8 cellular contexts compared by ENCODE assay signal in the genomic region with DNA sequence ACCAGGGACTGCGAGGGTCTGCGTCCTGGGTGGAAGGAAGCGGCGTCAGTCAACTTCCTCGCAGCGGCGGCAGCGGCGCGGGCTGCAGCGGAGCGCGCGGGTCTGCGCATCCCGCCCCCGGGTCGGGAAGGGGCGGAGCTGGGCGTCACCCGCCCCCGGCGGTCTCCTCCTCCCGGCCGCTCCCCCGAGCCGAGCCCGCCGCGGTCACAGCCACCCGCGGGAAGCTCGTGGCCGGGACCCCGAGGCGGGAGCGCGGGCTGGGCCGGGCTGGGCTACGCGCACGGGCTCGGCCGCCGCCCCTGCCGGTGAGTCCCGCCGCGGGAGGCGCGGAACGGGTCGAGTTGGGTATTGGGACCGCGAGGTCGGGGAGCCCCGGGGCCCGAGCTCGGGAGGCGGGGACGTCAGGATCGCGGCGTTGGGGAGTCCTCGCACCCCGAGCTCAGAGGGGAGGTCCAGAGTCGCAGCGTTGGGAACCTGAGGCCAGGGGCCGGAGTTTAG. TPM values are rescaled to one million over a fixed set of nuclear protein-coding genes. Genes with fewer than 3 reads are reported as not detected.
DNase-seq lines count a peak whose midpoint lies in the region; ATAC-seq and TF ChIP-seq lines count a peak whose summit lies in the region.

A gene with protein sequence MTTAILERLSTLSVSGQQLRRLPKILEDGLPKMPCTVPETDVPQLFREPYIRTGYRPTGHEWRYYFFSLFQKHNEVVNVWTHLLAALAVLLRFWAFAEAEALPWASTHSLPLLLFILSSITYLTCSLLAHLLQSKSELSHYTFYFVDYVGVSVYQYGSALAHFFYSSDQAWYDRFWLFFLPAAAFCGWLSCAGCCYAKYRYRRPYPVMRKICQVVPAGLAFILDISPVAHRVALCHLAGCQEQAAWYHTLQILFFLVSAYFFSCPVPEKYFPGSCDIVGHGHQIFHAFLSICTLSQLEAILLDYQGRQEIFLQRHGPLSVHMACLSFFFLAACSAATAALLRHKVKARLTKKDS (plus strand): TSS at position 207 of the 498 bp plus-strand sequence. CDS start 41,063 bp downstream, outside the sequence.

- 1% methylated on average over 48 to 69 of the region's 69 CpGs for WGBS in lung, 2 donors

- CTCF ChIA-PET in AG04450 (lab: Charles Lee) = interaction anchor here (0.6 to 4.3 kb wide), 5 partner anchors 10 to 98 kb away, joined by 3 to 26 read pairs (median 4); partner anchors contain the start of gene MCM3

- H3K4me3 ChIP-seq in AG04450 (ENCODE audit: low read depth, low read length) (peak within 1 kb of the TSS; percentile 77), duodenal mucosa (ENCODE audit: low read depth in 1 of 2, low read length in 2 of 2) (peak within 1 kb of the TSS; percentile 91 to 97), lung (peak within 1 kb of the TSS; percentile 76)

- H3K27me3 ChIP-seq in AG04450 (ENCODE audit: control insufficient read depth, insufficient read depth, low read length) = no peaks in the 10 kb centered on the region
- no peaks in the 10 kb centered on the region for H3K27me3 ChIP-seq in duodenal mucosa (ENCODE audit: control insufficient read depth in 1 of 2, insufficient read depth in 2 of 2, low read length in 2 of 2)
- H3K27me3 ChIP-seq in lung (ENCODE audit: control insufficient read depth, insufficient read depth) = no peaks in the 10 kb centered on the region

- POLR2A ChIA-PET in AG04450 (lab: Yijun Ruan, JAX) = interaction anchor here (0.6 to 1.6 kb wide), 5 partner anchors 10 to 78 kb away, joined by 3 to 8 read pairs (median 4); partner anchors contain the start of gene MCM3

- H3K27ac ChIP-seq in AG04450 (ENCODE audit: low read depth, low read length) (peak within 1 kb of the TSS; percentile 25), duodenal mucosa (ENCODE audit: low read depth, low read length) (peak within 1 kb of the TSS; percentile 68), lung (ENCODE audit: low read depth in 1 of 2, low read length in 1 of 2) (peak within 1 kb of the TSS; percentile 78 to 85)

- H3K9ac ChIP-seq in duodenal mucosa (ENCODE audit: low read depth in 1 of 2, low read length in 2 of 2) = peak within 1 kb of the TSS; percentile 90 to 97

- ATAC-seq in GM18870 (IDR thresholded peaks at IDR 0.05; ENCODE audit: unreplicated experiment) (peak; percentile 48), HG03097 (IDR thresholded peaks at IDR 0.05; ENCODE audit: low FRiP score, unreplicated experiment) (peak; percentile 86), lung (ENCODE audit: insufficient read depth, low FRiP score) (peak; percentile 97)

- no peaks in the 10 kb centered on the region for H3K36me3 ChIP-seq in duodenal mucosa (ENCODE audit: control insufficient read depth in 1 of 2, insufficient read depth in 2 of 2, low read length in 2 of 2)
- no peaks in the 10 kb centered on the region for H3K36me3 ChIP-seq in lung (ENCODE audit: control insufficient read depth in 2 of 2, insufficient read depth in 2 of 2, low read length in 2 of 2)

- DNase-seq in AG04450 (ENCODE audit: low read depth, low spot score) = no peak
- peak; percentile 94 for DNase-seq in NCI-H69 (lab: John Stamatoyannopoulos, UW)
- peak; percentile 68 to 75 for DNase-seq in activated CD4-positive, alpha-beta T cell treated with anti-CD3 and anti-CD28 coated beads, Interleukin-2, amount 50 U/mL, for 4 hours
- peak; percentile 71 for DNase-seq in lung (ENCODE audit: low spot score)
- peak; percentile 56 to 75 (median 69) for DNase-seq in stimulated activated CD4-positive, alpha-beta T cell treated with anti-CD3 and anti-CD28 coated beads, TNF-alpha, amount 100 ng/mL, for 1 hour (ENCODE audit: low read depth in 3 of 3, low spot score in 1 of 3)

- TF ChIP-seq CTCF in AG04450 (IDR thresholded peaks at IDR 0.05; ENCODE audit: low read depth, low read length) (no peak), lung (IDR thresholded peaks at IDR 0.05; ENCODE audit: control extremely low read depth, extremely low read depth) (no peak)

- H3K4me1 ChIP-seq in duodenal mucosa (ENCODE audit: control insufficient read depth in 1 of 2, insufficient read depth in 2 of 2, low read length in 2 of 2) (peaks cover 15 to 17% of the 10 kb centered on the region in 2 donors), lung (ENCODE audit: control insufficient read depth in 2 of 2, insufficient read depth in 2 of 2, low read length in 2 of 2) (peaks cover 0 to 4% of the 10 kb centered on the region in 2 donors)

- H3K9me3 ChIP-seq in AG04450 (ENCODE audit: control insufficient read depth, insufficient read depth, low read length) = no peaks in the 10 kb centered on the region; the same call in 1 of the 2 replicates
- no peaks in the 10 kb centered on the region for H3K9me3 ChIP-seq in duodenal mucosa (ENCODE audit: control insufficient read depth in 1 of 2, low read length in 2 of 2)
- no peaks in the 10 kb centered on the region for H3K9me3 ChIP-seq in lung (ENCODE audit: control insufficient read depth in 2 of 2, insufficient read depth in 1 of 2, low read length in 1 of 2)

RNA-seq across cellular contexts. Expression of the gene that starts here (rescaled TPM):
- 4.2 and 4.6 TPM in 2 replicates for polyA plus RNA-seq in AG04450 (2011; rRNA removed)
- polyA minus RNA-seq in AG04450 (2011; rRNA and poly(A)+ RNA removed) = 4.6 and 5.3 TPM in 2 replicates
- total RNA-seq in lung = 1 to 10 TPM; 8.3 to 9.3 TPM
- 1 to 10 TPM; 2.5 to 3.4 TPM for polyA plus RNA-seq in lung

Comparison
In these comparisons a context has a peak if more than half of its experiments do, and no peak if none do; other contexts are left out.
1. H3K27ac ChIP-seq: peak in every context shown above with its lines; median percentile 82 in lung; 68 in duodenal mucosa; 25 in AG04450.